ENCODE assay signal across 22 cellular contexts in the genomic region with DNA sequence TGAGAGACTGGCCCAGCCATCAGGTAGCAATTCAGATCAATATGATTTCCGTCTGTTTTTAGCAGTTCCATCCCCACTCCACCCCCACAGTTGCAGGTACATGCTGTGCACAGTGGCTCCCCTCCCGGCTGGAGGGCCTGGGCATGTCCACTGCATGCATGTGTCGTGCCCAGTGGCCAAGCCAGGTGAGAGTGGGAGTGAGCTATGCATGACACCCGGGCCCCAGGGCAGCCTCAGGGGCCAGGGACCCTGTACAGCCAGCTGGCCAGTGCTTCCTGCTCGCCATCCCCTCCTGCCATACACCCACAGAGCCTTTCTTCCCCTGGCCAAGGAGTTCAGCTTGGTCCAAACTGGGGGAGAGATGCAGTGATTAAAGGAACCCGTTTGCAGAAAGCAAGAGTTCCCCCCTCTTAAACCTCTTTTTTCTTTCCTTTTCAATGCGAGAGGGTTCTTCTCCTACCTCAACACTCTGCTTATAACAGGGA.
"Had no signal": no experiment of that assay in that cellular context is flagged by ENCODE, and none has a peak within 500 bp of the region (broad histone marks: within the 10 kb centered on the region; RNA-seq: fewer than 3 reads in every experiment).

No MANE protein-coding gene starts in this region.

- H3K4me3 ChIP-seq: PC-9, Peyer's patch, SJCRH30 had no signal

- DNase-seq: Karpas-422, KG1, MM.1S, NCI-H1092 treated with DMSO at 0.1 percent for 48 hours, NCI-H1436, NCI-H187, NCI-H2029, NCI-H2081 treated with DMSO at 0.1 percent for 48 hours, NCI-H2171, NCI-H226, NCI-H446, NCI-H510A, NCI-H524 treated with DMSO at 0.1 percent for 48 hours, NCI-H69, NCI-H774, PC-9, Peyer's patch, SHP77 treated with DMSO at 0.1 percent for 48 hours, SJCRH30 had no signal

- H3K27ac ChIP-seq: HL-60, PC-9, Peyer's patch, SJCRH30 had no signal

- H2AFZ ChIP-seq: PC-9 had no signal

- H3K4me1 ChIP-seq: Peyer's patch had no signal

- H3K27me3 ChIP-seq: Peyer's patch, SJCRH30 had no signal

- H3K36me3 ChIP-seq: Peyer's patch, SJCRH30 had no signal

- H3K4me2 ChIP-seq: PC-9 had no signal

- H3K9me3 ChIP-seq: Peyer's patch had no signal

- ATAC-seq: Right ventricle myocardium inferior, SK-N-SH treated with all-trans-retinoic acid at 6 μM for 48 hours had no signal
